In genomic region chr5:75522025-75522424, GRCh38 we compare ENCODE assay signal across 2 cellular contexts.
TF ChIP-seq lines count a peak whose summit lies in the region.

No MANE protein-coding gene starts in this region.

TF ChIP-seq in GM12878, 131 proteins besides CTCF, POLR2A, EP300 and RAD21:
- TF ChIP-seq DPF2 (IDR thresholded peaks at IDR 0.05) (no peak), ASH2L (IDR thresholded peaks at IDR 0.05; ENCODE audit: borderline replicate concordance, low read depth) (no peak), HDGF (IDR thresholded peaks at IDR 0.05) (no peak), ATF7 (IDR thresholded peaks at IDR 0.05; ENCODE audit: low read depth) (no peak), MEF2A (IDR thresholded peaks at IDR 0.05; ENCODE audit: insufficient read depth, low read depth, low read length) (no peak), SREBF2 (IDR thresholded peaks at IDR 0.05; ENCODE audit: low read length) (no peak), IRF3 (IDR thresholded peaks at IDR 0.05) (no peak), FOS (IDR thresholded peaks at IDR 0.05; ENCODE audit: borderline replicate concordance, extremely low read depth, insufficient read length) (no peak), HDAC2 (IDR thresholded peaks at IDR 0.05) (no peak), ZNF207 (IDR thresholded peaks at IDR 0.05; ENCODE audit: borderline replicate concordance) (no peak), BMI1 (IDR thresholded peaks at IDR 0.05; ENCODE audit: borderline replicate concordance) (no peak)

TF ChIP-seq in GM23338, 12 proteins besides CTCF, POLR2A, EP300 and RAD21:
- no peak for TF ChIP-seq EZH2phosphoT487 (IDR thresholded peaks at IDR 0.05; ENCODE audit: unreplicated experiment)
- no peak for TF ChIP-seq STAT1 (IDR thresholded peaks at IDR 0.05; ENCODE audit: unreplicated experiment)
- no peak for TF ChIP-seq POLR2AphosphoS5 (IDR thresholded peaks at IDR 0.05; ENCODE audit: low read depth)
